25 cellular contexts compared by ENCODE assay signal in genomic region chr9:32698706-32699277, GRCh38.
DNase-seq lines count a peak whose midpoint lies in the region; ATAC-seq and TF ChIP-seq lines count a peak whose summit lies in the region.
"Had no signal": no experiment of that assay in that cellular context is flagged by ENCODE, and none has a peak within 500 bp of the region (broad histone marks: within the 10 kb centered on the region; RNA-seq: fewer than 3 reads in every experiment).

No MANE protein-coding gene starts in this region.

- ATAC-seq in RWPE2 (ENCODE audit: low read depth) (peak; percentile 46), HG03469 (IDR thresholded peaks at IDR 0.05; ENCODE audit: unreplicated experiment) (no peak)
- ATAC-seq in effector memory CD8-positive, alpha-beta T cell (replicated peaks): no peak
- ATAC-seq: GM12878, T-helper 17 cell had no signal

- TF ChIP-seq CTCF in RWPE2 (IDR thresholded peaks at IDR 0.05; ENCODE audit: poor library complexity, severe bottlenecking) (no peak), epithelial cell of esophagus (IDR thresholded peaks at IDR 0.05; ENCODE audit: insufficient read depth, low read depth, low read length, missing control alignments) (no peak)

- no peak overlapping the region for H3K4me3 Mint-ChIP-seq in effector memory CD8-positive, alpha-beta T cell
- H3K4me3 Mint-ChIP-seq: CD4-positive, CD25-positive, alpha-beta regulatory T cell; T-helper 17 cell had no signal

- H3K27me3 ChIP-seq in RWPE2 (ENCODE audit: insufficient read depth, poor library complexity, severe bottlenecking) (no peaks in the 10 kb centered on the region), SJCRH30 (no peaks in the 10 kb centered on the region; the same call in 1 of the 2 replicates)
- H3K27me3 ChIP-seq: Peyer's patch had no signal

- H3K4me3 ChIP-seq in RWPE2 (ENCODE audit: severe bottlenecking) (no peak overlapping the region), epithelial cell of esophagus (ENCODE audit: low read length) (no peak overlapping the region), SJCRH30 (no peak overlapping the region)
- H3K4me3 ChIP-seq: GM12878, Peyer's patch had no signal

- H3K27ac Mint-ChIP-seq in effector memory CD8-positive, alpha-beta T cell: no peak overlapping the region
- H3K27ac Mint-ChIP-seq: CD4-positive, CD25-positive, alpha-beta regulatory T cell; T-helper 17 cell had no signal

- H3K9me3 ChIP-seq in RWPE2 (ENCODE audit: severe bottlenecking) (no peaks in the 10 kb centered on the region), SJCRH30 (replicated peaks) (no peaks in the 10 kb centered on the region)
- H3K9me3 ChIP-seq: BE2C, Peyer's patch had no signal

- no peak overlapping the region for H3K27ac ChIP-seq in RWPE2 (ENCODE audit: poor library complexity, severe bottlenecking)
- no peak overlapping the region for H3K27ac ChIP-seq in SJCRH30
- H3K27ac ChIP-seq: Peyer's patch had no signal

- no peaks in the 10 kb centered on the region for H3K9me3 Mint-ChIP-seq in effector memory CD8-positive, alpha-beta T cell

- no peaks in the 10 kb centered on the region for H3K36me3 ChIP-seq in RWPE2 (ENCODE audit: low read depth)
- no peaks in the 10 kb centered on the region for H3K36me3 ChIP-seq in SJCRH30
- H3K36me3 ChIP-seq: BE2C, Peyer's patch had no signal

- no peaks in the 10 kb centered on the region for H3K4me1 Mint-ChIP-seq in effector memory CD8-positive, alpha-beta T cell (ENCODE audit: low read depth in 2 of 2)
- H3K4me1 Mint-ChIP-seq: CD4-positive, CD25-positive, alpha-beta regulatory T cell; T-helper 17 cell had no signal

- H3K36me3 Mint-ChIP-seq in effector memory CD8-positive, alpha-beta T cell (ENCODE audit: insufficient read depth): no peaks in the 10 kb centered on the region
- H3K36me3 Mint-ChIP-seq: CD4-positive, CD25-positive, alpha-beta regulatory T cell had no signal

- peaks cover 7 to 42% of the 10 kb centered on the region in 2 donors for H3K27me3 Mint-ChIP-seq in effector memory CD8-positive, alpha-beta T cell
- H3K27me3 Mint-ChIP-seq: CD4-positive, CD25-positive, alpha-beta regulatory T cell had no signal

- H3K4me1 ChIP-seq in RWPE2 (ENCODE audit: insufficient read depth, poor library complexity, severe bottlenecking) (peaks cover 11% of the 10 kb centered on the region), SJCRH30 (no peaks in the 10 kb centered on the region)
- H3K4me1 ChIP-seq: BE2C, Peyer's patch had no signal

- DNase-seq in HT1080 (ENCODE audit: low read depth): peak; percentile 11
- DNase-seq in RWPE2 (ENCODE audit: low spot score): no peak
- peak; percentile 52 for DNase-seq in epithelial cell of esophagus (ENCODE audit: low read depth)
- DNase-seq in SJCRH30: no peak
- no peak for DNase-seq in ecto neural progenitor cell (ENCODE audit: low spot score)
- no peak for DNase-seq in effector memory CD8-positive, alpha-beta T cell
- DNase-seq: BE2C; CD4-positive, CD25-positive, alpha-beta regulatory T cell; COR-L47; DMS 273 treated with DMSO at 0.1 percent for 48 hours; DMS79 treated with DMSO at 0.1 percent for 48 hours; Kasumi-1; MM.1S; NCI-H1048; NCI-H1436 treated with DMSO at 0.1 percent for 48 hours; NCI-H1930; NCI-H345; NCI-H524; NCI-H774; NK-92 treated with Interleukin-12 subunit alpha and Interleukin-12 subunit beta, amount 100 ng/mL, for 24 hours; Peyer's patch; Right ventricle myocardium superior; T-helper 17 cell had no signal

Comparison
In these comparisons a context has a peak if more than half of its experiments do, and no peak if none do; other contexts are left out.
1. DNase-seq: peak in HT1080 (single experiment) and epithelial cell of esophagus (single experiment); none in RWPE2 (single experiment), SJCRH30 (0 of 2), ecto neural progenitor cell (single experiment) and effector memory CD8-positive, alpha-beta T cell (0 of 3).